ENCODE assay signal across 7 cellular contexts in genomic region chr20:40991181-40991889, GRCh38. TPM values are rescaled to one million over a fixed set of nuclear protein-coding genes. Genes with fewer than 3 reads are reported as not detected.
A peak's percentile ranks its signal among the peaks of the same experiment; 100 is the strongest.
DNase-seq lines count a peak whose midpoint lies in the region; ATAC-seq and TF ChIP-seq lines count a peak whose summit lies in the region.

No MANE protein-coding gene starts in this region.

- peak; percentile 72 for DNase-seq in HT1080 (ENCODE audit: low read depth)
- DNase-seq in nephron progenitor cell = no peak
- DNase-seq in DMS53 treated with DMSO at 0.1 percent for 48 hours (lab: John Stamatoyannopoulos, UW; ENCODE audit: unreplicated experiment) = no peak
- DNase-seq in D341Med (ENCODE audit: low spot score) = no peak

- ATAC-seq in GM18511 (IDR thresholded peaks at IDR 0.05; ENCODE audit: unreplicated experiment) = peak; percentile 96
- peak; percentile 96 for ATAC-seq in GM21529 (IDR thresholded peaks at IDR 0.05; ENCODE audit: unreplicated experiment)
- ATAC-seq in activated T-helper 17 cell treated with anti-CD3 and anti-CD28 coated beads, Interleukin-2, amount 50 U/mL, for 72 hours (replicated peaks) = peak; percentile 58

- peak overlapping the region; percentile 90 for H3K27ac Mint-ChIP-seq in activated T-helper 17 cell treated with anti-CD3 and anti-CD28 coated beads, Interleukin-2, amount 50 U/mL, for 72 hours
- H3K27ac Mint-ChIP-seq in nephron progenitor cell = peak overlapping the region; percentile 75

- H3K4me1 Mint-ChIP-seq in activated T-helper 17 cell treated with anti-CD3 and anti-CD28 coated beads, Interleukin-2, amount 50 U/mL, for 72 hours = peaks cover 20% of the 10 kb centered on the region
- H3K4me1 Mint-ChIP-seq in nephron progenitor cell = peaks cover 27% of the 10 kb centered on the region

- H3K4me3 Mint-ChIP-seq in activated T-helper 17 cell treated with anti-CD3 and anti-CD28 coated beads, Interleukin-2, amount 50 U/mL, for 72 hours = peak overlapping the region; percentile 51
- H3K4me3 Mint-ChIP-seq in nephron progenitor cell = peak overlapping the region; percentile 17

- no peaks in the 10 kb centered on the region for H3K9me3 Mint-ChIP-seq in activated T-helper 17 cell treated with anti-CD3 and anti-CD28 coated beads, Interleukin-2, amount 50 U/mL, for 72 hours
- no peaks in the 10 kb centered on the region for H3K9me3 Mint-ChIP-seq in nephron progenitor cell

- H3K27me3 Mint-ChIP-seq in activated T-helper 17 cell treated with anti-CD3 and anti-CD28 coated beads, Interleukin-2, amount 50 U/mL, for 72 hours = no peaks in the 10 kb centered on the region
- H3K27me3 Mint-ChIP-seq in nephron progenitor cell (ENCODE audit: low read depth, poor library complexity) = peaks cover 11% of the 10 kb centered on the region

- no peak for TF ChIP-seq CTCF in nephron progenitor cell (IDR thresholded peaks at IDR 0.05)

- no peaks in the 10 kb centered on the region for H3K36me3 Mint-ChIP-seq in activated T-helper 17 cell treated with anti-CD3 and anti-CD28 coated beads, Interleukin-2, amount 50 U/mL, for 72 hours (ENCODE audit: low read depth)
- H3K36me3 Mint-ChIP-seq in nephron progenitor cell (ENCODE audit: low read depth) = peaks cover 4% of the 10 kb centered on the region

RNA-seq across cellular contexts. Expression of gene TOP1, which starts 37.3 kb away (rescaled TPM):
- total RNA-seq in HT1080 (2014; rRNA removed; shearing (Covaris generic)) = 20.8 and 26.7 TPM in 2 replicates
- polyA plus RNA-seq in HT1080 (2015; cell fraction: cytosol; rRNA removed) = 64.5 and 79.5 TPM in 2 replicates
- polyA plus RNA-seq in HT1080 (2015; cell fraction: nucleus; rRNA removed) = 119 and 120 TPM in 2 replicates
- total RNA-seq in activated T-helper 17 cell treated with anti-CD3 and anti-CD28 coated beads, Interleukin-2, amount 50 U/mL, for 72 hours = 10 to 100 TPM; 62.4 to 82.8 TPM
